In genomic region chr1:182080955-182081582, GRCh38 we compare ENCODE assay signal across 8 cellular contexts. TPM values are rescaled to one million over a fixed set of nuclear protein-coding genes. Genes with fewer than 3 reads are reported as not detected.
DNase-seq lines count a peak whose midpoint lies in the region; ATAC-seq, FAIRE-seq and TF ChIP-seq lines count a peak whose summit lies in the region.

No MANE protein-coding gene starts in this region.

- H3K9me3 ChIP-seq in A549 (no peaks in the 10 kb centered on the region), pancreas (no peaks in the 10 kb centered on the region)

- H3K36me3 ChIP-seq in pancreas, result no peaks in the 10 kb centered on the region

- FAIRE-seq in A549 (lab: Jason Lieb, UNC), result no peak
- no peak for FAIRE-seq in pancreas (lab: Jason Lieb, UNC)

- H3K27me3 ChIP-seq in pancreas, result no peaks in the 10 kb centered on the region

- CTCF ChIA-PET in A549 (lab: Yijun Ruan, JAX), result interaction anchor here (0.6 to 12.1 kb wide), 15 partner anchors 8 to 606 kb away, joined by 3 to 194 read pairs (median 4); partner anchors contain the start of genes GLUL and TEDDM1

- peak; percentile 41 to 48 for DNase-seq in A549 (ENCODE audit: low read depth in 1 of 2, low spot score in 1 of 2)
- DNase-seq in EH (ENCODE audit: low read depth), result peak; percentile 48
- peak; percentile 18 for DNase-seq in LHCN-M2 (ENCODE audit: low read depth)
- DNase-seq in SHP77 (lab: John Stamatoyannopoulos, UW), result peak; percentile 5 to 17
- no peak for DNase-seq in pancreas

- peak; percentile 34 to 53; a peak in 3 of 5 replicates for TF ChIP-seq RAD21 in A549 (conservative IDR thresholded peaks at IDR 0.05 in 1 of 2, IDR thresholded peaks at IDR 0.05 in 1 of 2)

- 17% methylated on average over 1 of the region's 1 CpG for WGBS in A549 (ENCODE audit: missing lambda C conversion rate)
- 73 to 100% methylated on average over 1 of the region's 1 CpG for WGBS in pancreas, 2 donors

- POLR2A ChIA-PET in A549 (lab: Yijun Ruan, JAX), result no interaction called here

- H3K4me2 ChIP-seq in A549, result no peak overlapping the region

- TF ChIP-seq POLR2A in A549 (IDR thresholded peaks at IDR 0.05; ENCODE audit: low read length), result no peak

- H3K4me3 ChIP-seq in A549 (no peak overlapping the region), pancreas (no peak overlapping the region)

- TF ChIP-seq CTCF in A549 (IDR thresholded peaks at IDR 0.05), result peak; percentile 48
- TF ChIP-seq CTCF in pancreas (IDR thresholded peaks at IDR 0.05), result peak; percentile 42 to 48 (median 44)

- H3K27ac ChIP-seq in A549 (no peak overlapping the region), pancreas (no peak overlapping the region)

- TF ChIP-seq EP300 in A549 (IDR thresholded peaks at IDR 0.05), result no peak

- intact Hi-C loops in pancreas (cut with DNase I), result loop anchor here in 2 of 3 donors (5.0 to 10.0 kb wide), 4 partner anchors 64 to 701 kb away; partner anchors contain the start of genes RNASEL (in 1 of the 2) and TEDDM1 (in 1 of the 2)

- 0 out of 3 replicates have a peak, but pooled peaks cover 3% of the 10 kb centered on the region for H3K4me1 ChIP-seq in A549
- H3K4me1 ChIP-seq in pancreas, result peaks cover 0 to 4% (median 0%) of the 10 kb centered on the region in 3 donors

- ATAC-seq in A549 (peak; percentile 45 to 48; a peak in 2 of 6 replicates), esophagus mucosa (peak; percentile 23), pancreas (peak in 2 of 4 donors; percentile 17 to 32), HG02642 (IDR thresholded peaks at IDR 0.05; ENCODE audit: poor library complexity, unreplicated experiment) (no peak), GM21526 (IDR thresholded peaks at IDR 0.05; ENCODE audit: low FRiP score, unreplicated experiment) (no peak)

TF ChIP-seq in A549, 52 proteins besides CTCF, POLR2A, EP300 and RAD21:
- 0 out of 3 replicates have a peak, but pooled peaks have one; percentile 26 for TF ChIP-seq SMC3 (IDR thresholded peaks at IDR 0.05)
- TF ChIP-seq NR3C1 (IDR thresholded peaks at IDR 0.05), result no peak
TF ChIP-seq in A549: peak in this region for 1.

RNA-seq across cellular contexts. Expression of gene ZNF648, which starts 19.6 kb away (rescaled TPM):
- polyA plus RNA-seq in A549 (2011; rRNA removed) (not detected in 2 replicates), A549 (2017; fragmentation: RNase III; extraction: RNeasy Plus Mini Kit Qiagen cat#74134 plus additional on column Dnase treatment) (not detected in 3 replicates), pancreas (not detected)
- not detected in 2 replicates for polyA plus RNA-seq in A549 (2012; cell fraction: cytosol; rRNA removed)
- polyA plus RNA-seq in A549 (2012; cell fraction: nucleus; rRNA removed), result 0.01 TPM in 1 of 2 replicates, not detected in the other
- not detected in 2 replicates for polyA minus RNA-seq in A549 (2011; rRNA and poly(A)+ RNA removed)
- total RNA-seq in LHCN-M2 (2014; rRNA removed) (not detected in 2 replicates), esophagus mucosa (0.08 TPM), pancreas (under 1 TPM in 4 of 6 donors, not detected in 2; 0.09 to 0.32 (median 0.17) TPM)
- polyA plus RNA-seq in LHCN-M2 (2012), result not detected

Comparison
In these comparisons a context has a peak if more than half of its experiments do, and no peak if none do; other contexts are left out.
1. ATAC-seq: peak in A549 (2 of 2) and esophagus mucosa (single experiment); none in HG02642 (single experiment) and GM21526 (single experiment).
2. DNase-seq: peak in A549 (2 of 2), EH (single experiment), LHCN-M2 (single experiment) and SHP77 (2 of 2); none in pancreas (0 of 6).